18 cellular contexts compared by ENCODE assay signal in genomic region chr7:4144171-4144701, GRCh38.
A peak's percentile ranks its signal among the peaks of the same experiment; 100 is the strongest.
DNase-seq lines count a peak whose midpoint lies in the region; ATAC-seq and TF ChIP-seq lines count a peak whose summit lies in the region.
"Had no signal": no experiment of that assay in that cellular context is flagged by ENCODE, and none has a peak within 500 bp of the region (broad histone marks: within the 10 kb centered on the region; RNA-seq: fewer than 3 reads in every experiment).

No MANE protein-coding gene starts in this region.

- peak overlapping the region; percentile 50 for H3K4me2 ChIP-seq in mesenchymal stem cell (ENCODE audit: low read length, poor library complexity, severe bottlenecking)

- peak overlapping the region; percentile 36 for H2AFZ ChIP-seq in mesenchymal stem cell (ENCODE audit: low read depth, low read length)

- no peak overlapping the region for H2AK5ac ChIP-seq in mesenchymal stem cell (ENCODE audit: low read length, severe bottlenecking)

- H3K4me1 ChIP-seq in mesenchymal stem cell (ENCODE audit: control insufficient read depth, insufficient read depth, low read depth, low read length) (peaks cover 10% of the 10 kb centered on the region), spleen (peaks cover 0 to 17% (median 6%) of the 10 kb centered on the region in 6 donors)
- H3K4me1 ChIP-seq: colonic mucosa had no signal

- peak overlapping the region; percentile 29 to 58 for H3K18ac ChIP-seq in mesenchymal stem cell (ENCODE audit: low read depth in 1 of 2, low read length in 2 of 2)

- H3K4me3 Mint-ChIP-seq in activated naive CD8-positive, alpha-beta T cell treated with anti-CD3 and anti-CD28 coated beads, Interleukin-2, amount 10 ng/mL, durations not matched to agents 7 days and 5 days, result peak overlapping the region; percentile 28
- H3K4me3 Mint-ChIP-seq: HFFc6 had no signal

- no peak for TF ChIP-seq CTCF in spleen (IDR thresholded peaks at IDR 0.05 in 8 of 11, conservative IDR thresholded peaks at IDR 0.05 in 3 of 11)

- POLR2A ChIA-PET in activated naive CD8-positive, alpha-beta T cell treated with anti-CD3 and anti-CD28 coated beads, Interleukin-2, amount 10 ng/mL, durations not matched to agents 7 days and 5 days (lab: Charles Lee), result no interaction called here

- H3K4ac ChIP-seq in mesenchymal stem cell (ENCODE audit: low read depth in 1 of 2, low read length in 2 of 2), result no peak overlapping the region

- no peaks in the 10 kb centered on the region for H3K9me3 ChIP-seq in mesenchymal stem cell (ENCODE audit: control insufficient read depth, low read length)
- H3K9me3 ChIP-seq in spleen, result no peaks in the 10 kb centered on the region
- H3K9me3 ChIP-seq: colonic mucosa had no signal

- peak overlapping the region; percentile 26 for H3K9ac ChIP-seq in mesenchymal stem cell (ENCODE audit: low read length)

- H3K14ac ChIP-seq in mesenchymal stem cell (ENCODE audit: low read length in 2 of 2), result peak overlapping the region in 1 of 2 experiments; percentile 38

- H3K36me3 Mint-ChIP-seq in activated naive CD8-positive, alpha-beta T cell treated with anti-CD3 and anti-CD28 coated beads, Interleukin-2, amount 10 ng/mL, durations not matched to agents 7 days and 5 days, result no peaks in the 10 kb centered on the region

- no peak overlapping the region for H2BK12ac ChIP-seq in mesenchymal stem cell (ENCODE audit: low read length in 2 of 2)

- H3K4me1 Mint-ChIP-seq in activated naive CD8-positive, alpha-beta T cell treated with anti-CD3 and anti-CD28 coated beads, Interleukin-2, amount 10 ng/mL, durations not matched to agents 7 days and 5 days, result peaks cover 4% of the 10 kb centered on the region

- DNase-seq in NCI-H2227 (lab: John Stamatoyannopoulos, UW; ENCODE audit: unreplicated experiment), result peak; percentile 64
- DNase-seq in activated naive CD8-positive, alpha-beta T cell treated with anti-CD3 and anti-CD28 coated beads, Interleukin-2, amount 10 ng/mL, durations not matched to agents 7 days and 5 days, result no peak
- DNase-seq in mesenchymal stem cell, result no peak
- DNase-seq in spleen, result peak; percentile 60
- DNase-seq in T1000 (lab: John Stamatoyannopoulos, UW), result no peak
- no peak for DNase-seq in activated CD4-positive, alpha-beta T cell treated with anti-CD3 and anti-CD28 coated beads, Interleukin-2, amount 50 U/mL, for 1 hour
- no peak for DNase-seq in germinal center (ENCODE audit: low spot score)
- DNase-seq: activated CD4-positive, CD25-positive, alpha-beta regulatory T cell; activated CD8-positive, alpha-beta memory T cell treated with anti-CD3 and anti-CD28 coated beads, Interleukin-2, amount 50 U/mL, for 4 hours; HFFc6; hippocampal formation; NCI-H1694; NCI-H69; SW 1271 had no signal

- H3K36me3 ChIP-seq in mesenchymal stem cell (ENCODE audit: control insufficient read depth in 1 of 2, insufficient read depth in 2 of 2, low read depth in 1 of 2, low read length in 2 of 2) (peaks cover 0 to 16% of the 10 kb centered on the region in 2 experiments), spleen (peaks cover 0 to 32% (median under 1%) of the 10 kb centered on the region in 6 donors)
- H3K36me3 ChIP-seq: colonic mucosa had no signal

- H3K27ac ChIP-seq in mesenchymal stem cell (ENCODE audit: low read length, poor library complexity, severe bottlenecking), result no peak overlapping the region
- peak overlapping the region in 1 of 8 donors; percentile 0 for H3K27ac ChIP-seq in spleen
- H3K27ac ChIP-seq: C4-2B, colonic mucosa, HL-60 had no signal

- intact Hi-C loops in spleen (cut with DNase I; ENCODE audit: low total_unique reads), result no loop called here

- peaks cover 6 to 14% of the 10 kb centered on the region in 2 experiments for H3K27me3 ChIP-seq in mesenchymal stem cell (ENCODE audit: control insufficient read depth in 1 of 2, insufficient read depth in 1 of 2, low read length in 2 of 2)
- H3K27me3 ChIP-seq in spleen (replicated peaks in 1 of 7), result peaks cover 0 to 22% (median 0%) of the 10 kb centered on the region in 7 donors
- H3K27me3 ChIP-seq: colonic mucosa had no signal

- H3K23ac ChIP-seq in mesenchymal stem cell (ENCODE audit: low read length in 2 of 2), result peak overlapping the region in 1 of 2 experiments; percentile 25

- H2BK5ac ChIP-seq in mesenchymal stem cell (ENCODE audit: low read depth, low read length, poor library complexity, severe bottlenecking), result no peak overlapping the region

- no peak overlapping the region for H3K27ac Mint-ChIP-seq in activated naive CD8-positive, alpha-beta T cell treated with anti-CD3 and anti-CD28 coated beads, Interleukin-2, amount 10 ng/mL, durations not matched to agents 7 days and 5 days
- H3K27ac Mint-ChIP-seq: HFFc6 had no signal

- H3K79me1 ChIP-seq in mesenchymal stem cell (replicated peaks; ENCODE audit: low read length, poor library complexity, severe bottlenecking), result no peaks in the 10 kb centered on the region

- peak overlapping the region; percentile 50 for H4K8ac ChIP-seq in mesenchymal stem cell (ENCODE audit: low read length)

- no peak for TF ChIP-seq POLR2A in spleen (IDR thresholded peaks at IDR 0.05)

- no peaks in the 10 kb centered on the region for H3K9me3 Mint-ChIP-seq in activated naive CD8-positive, alpha-beta T cell treated with anti-CD3 and anti-CD28 coated beads, Interleukin-2, amount 10 ng/mL, durations not matched to agents 7 days and 5 days

- 62% methylated on average over 20 of the region's 20 CpGs for WGBS in mesenchymal stem cell
- WGBS in spleen, 5 donors, result 31 to 45% (median 37%) methylated on average over 9 to 20 of the region's 20 CpGs

- H3K4me3 ChIP-seq in mesenchymal stem cell (ENCODE audit: insufficient read depth in 1 of 2, low read depth in 1 of 2, low read length in 2 of 2) (peak overlapping the region in 1 of 2 experiments; percentile 49), spleen (peak overlapping the region in 4 of 8 donors; percentile 2 to 36 (median 11))
- H3K4me3 ChIP-seq: colonic mucosa had no signal

- H3K27me3 Mint-ChIP-seq in activated naive CD8-positive, alpha-beta T cell treated with anti-CD3 and anti-CD28 coated beads, Interleukin-2, amount 10 ng/mL, durations not matched to agents 7 days and 5 days, result peaks cover 7% of the 10 kb centered on the region

- peak overlapping the region; percentile 3 for H4K91ac ChIP-seq in mesenchymal stem cell (ENCODE audit: low read length)

- ATAC-seq in activated naive CD8-positive, alpha-beta T cell treated with anti-CD3 and anti-CD28 coated beads, Interleukin-2, amount 10 ng/mL, durations not matched to agents 7 days and 5 days (ENCODE audit: low read depth), result no peak
- ATAC-seq: Panc1 had no signal

- no peak overlapping the region for H2BK120ac ChIP-seq in mesenchymal stem cell (ENCODE audit: low read depth, low read length)

- H2BK15ac ChIP-seq in mesenchymal stem cell (ENCODE audit: low read depth, poor library complexity, severe bottlenecking), result no peak overlapping the region

Comparison
In these comparisons a context has a peak if more than half of its experiments do, and no peak if none do; other contexts are left out.
1. DNase-seq: peak in NCI-H2227 (single experiment) and spleen (single experiment); none in activated naive CD8-positive, alpha-beta T cell treated with anti-CD3 and anti-CD28 coated beads, Interleukin-2, amount 10 ng/mL, durations not matched to agents 7 days and 5 days (single experiment), mesenchymal stem cell (single experiment), T1000 (single experiment), activated CD4-positive, alpha-beta T cell treated with anti-CD3 and anti-CD28 coated beads, Interleukin-2, amount 50 U/mL, for 1 hour (single experiment) and germinal center (single experiment).